ENCODE assay signal across 14 cellular contexts in the genomic region with DNA sequence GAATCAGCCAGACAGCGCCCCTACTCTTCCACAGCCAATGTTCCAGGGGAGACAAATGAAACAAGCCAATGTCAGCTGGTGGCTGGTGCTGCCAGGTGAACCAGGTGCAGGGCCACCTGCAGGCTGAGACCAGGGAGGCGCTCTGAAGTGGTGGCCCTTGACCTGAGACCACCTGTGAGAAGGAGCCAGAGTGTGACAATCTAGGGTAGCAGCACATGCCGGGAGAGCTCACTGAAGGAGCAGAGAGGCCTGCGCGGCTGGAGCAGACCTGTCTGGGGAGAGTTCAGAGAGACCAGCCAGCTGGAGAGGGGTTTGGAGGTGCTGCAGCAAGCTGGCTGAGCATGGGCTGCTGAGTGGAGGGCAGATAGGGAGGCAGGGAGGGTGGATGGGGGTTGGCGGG. TPM values are rescaled to one million over a fixed set of nuclear protein-coding genes. Genes with fewer than 3 reads are reported as not detected.
DNase-seq lines count a peak whose midpoint lies in the region; ATAC-seq, FAIRE-seq and TF ChIP-seq lines count a peak whose summit lies in the region.
"Had no signal": no experiment of that assay in that cellular context is flagged by ENCODE, and none has a peak within 500 bp of the region (broad histone marks: within the 10 kb centered on the region; RNA-seq: fewer than 3 reads in every experiment).

No MANE protein-coding gene starts in this region.

- H3K27ac ChIP-seq in endothelial cell of umbilical vein (ENCODE audit: insufficient read depth, low read depth, low read length) (peak overlapping the region; percentile 97), sigmoid colon (peak overlapping the region; percentile 48 to 74 (median 52)), Karpas-422 (ENCODE audit: low read length) (no peak overlapping the region)

- H3K4me1 ChIP-seq in endothelial cell of umbilical vein (ENCODE audit: control insufficient read depth, extremely low read depth, insufficient read depth, low read length) (peaks cover 78% of the 10 kb centered on the region), sigmoid colon (peaks cover 0 to 26% (median 11%) of the 10 kb centered on the region in 4 donors), Karpas-422 (ENCODE audit: low read length) (no peaks in the 10 kb centered on the region)

- 84 to 85% methylated on average over 6 of the region's 6 CpGs for WGBS in sigmoid colon, 2 donors

- DNase-seq in NCI-H1417 (lab: John Stamatoyannopoulos, UW) (peak in 2 of 3 experiments; percentile 22 to 59), NCI-H1417 treated with DMSO at 0.1 percent for 48 hours (lab: John Stamatoyannopoulos, UW) (no peak), NCI-H510A treated with DMSO at 0.1 percent for 48 hours (lab: John Stamatoyannopoulos, UW) (peak; percentile 74), endothelial cell of umbilical vein (ENCODE audit: low read depth, low spot score) (no peak), sigmoid colon (no peak), Karpas-422 (no peak), left colon (no peak)
- DNase-seq in activated effector memory CD4-positive, alpha-beta T cell treated with anti-CD3 and anti-CD28 coated beads, Interleukin-2, amount 50 U/mL, for 16 hours, result no peak
- DNase-seq: CD8-positive, alpha-beta memory T cell; islet precursor cell; naive thymus-derived CD8-positive, alpha-beta T cell; stimulated activated CD4-positive, alpha-beta T cell treated with anti-CD3 and anti-CD28 coated beads, Interleukin-12 subunit alpha, Interleukin-12 subunit beta, amount 100 ng/mL, for 4 hours had no signal

- H3K9me3 ChIP-seq in endothelial cell of umbilical vein (replicated peaks; ENCODE audit: control insufficient read depth, insufficient read depth, low read length) (no peaks in the 10 kb centered on the region), sigmoid colon (no peaks in the 10 kb centered on the region), Karpas-422 (ENCODE audit: low read length) (no peaks in the 10 kb centered on the region)

- H3K4me2 ChIP-seq in endothelial cell of umbilical vein (ENCODE audit: insufficient read depth, low read length), result no peak overlapping the region
- no peak overlapping the region for H3K4me2 ChIP-seq in Karpas-422 (ENCODE audit: low read depth, low read length, poor library complexity, severe bottlenecking)

- peak overlapping the region; percentile 26 for H3K9ac ChIP-seq in endothelial cell of umbilical vein (replicated peaks; ENCODE audit: extremely low read depth, insufficient read depth, low read length)
- H3K9ac ChIP-seq in Karpas-422 (ENCODE audit: low read length), result no peak overlapping the region

- FAIRE-seq in endothelial cell of umbilical vein (lab: Jason Lieb, UNC), result peak; percentile 71

- no peaks in the 10 kb centered on the region for H3K9me2 ChIP-seq in Karpas-422 (replicated peaks; ENCODE audit: insufficient read depth, low read length)

- H3K36me3 ChIP-seq in endothelial cell of umbilical vein (ENCODE audit: control insufficient read depth in 2 of 2, extremely low read depth in 1 of 2, insufficient read depth in 2 of 2, low read length in 2 of 2), result peaks cover 6 to 28% of the 10 kb centered on the region in 2 experiments
- peaks cover 29 to 41% (median 35%) of the 10 kb centered on the region in 4 donors for H3K36me3 ChIP-seq in sigmoid colon
- 0 out of 2 replicates have a peak, but pooled peaks cover 2% of the 10 kb centered on the region for H3K36me3 ChIP-seq in Karpas-422 (ENCODE audit: insufficient read depth, low read length)

- H2AFZ ChIP-seq in endothelial cell of umbilical vein (ENCODE audit: low read depth, low read length) (no peak overlapping the region), Karpas-422 (ENCODE audit: low read length) (no peak overlapping the region)

- H3K27me3 ChIP-seq in endothelial cell of umbilical vein (ENCODE audit: control insufficient read depth in 2 of 2, insufficient read depth in 2 of 2, low read length in 2 of 2), result no peaks in the 10 kb centered on the region
- H3K27me3 ChIP-seq in sigmoid colon, result no peaks in the 10 kb centered on the region
- H3K27me3 ChIP-seq in Karpas-422 (ENCODE audit: low read length), result no peaks in the 10 kb centered on the region

- CTCF ChIA-PET in endothelial cell of umbilical vein (lab: Charles Lee), result interaction anchor here (0.7 to 1.7 kb wide), 7 partner anchors 8 to 82 kb away, joined by 3 to 14 read pairs (median 5); no protein-coding TSS in a partner anchor

- dilution Hi-C loops in endothelial cell of umbilical vein (cut with MboI; ENCODE audit: extremely low pct_ligation_motif_present, low sequenced_read_pairs), result no loop called here

- no peaks in the 10 kb centered on the region for H3K9me1 ChIP-seq in endothelial cell of umbilical vein (replicated peaks; ENCODE audit: control insufficient read depth, extremely low read depth, insufficient read depth, low read length)

- no peak for ATAC-seq in left colon

- H3K4me3 ChIP-seq in endothelial cell of umbilical vein (replicated peaks in 1 of 3; ENCODE audit: insufficient read depth in 1 of 3, low read depth in 1 of 3, low read length in 3 of 3) (no peak overlapping the region), sigmoid colon (peak overlapping the region in 1 of 4 donors; percentile 47), Karpas-422 (ENCODE audit: low read length) (no peak overlapping the region)

- POLR2A ChIA-PET in endothelial cell of umbilical vein (lab: Charles Lee), result interaction anchor here (0.7 to 1.2 kb wide), 2 partner anchors 42 to 57 kb away, joined by 7 to 8 read pairs; a partner anchor contains a TSS

- TF ChIP-seq CTCF in endothelial cell of umbilical vein (IDR thresholded peaks at IDR 0.05; ENCODE audit: extremely low read depth in 1 of 2, insufficient read depth in 1 of 2, low read depth in 1 of 2, low read length in 2 of 2), result no peak
- no peak for TF ChIP-seq CTCF in sigmoid colon (IDR thresholded peaks at IDR 0.05)

- H3K79me2 ChIP-seq in endothelial cell of umbilical vein (ENCODE audit: control insufficient read depth, insufficient read depth, low read length) (peaks cover 42% of the 10 kb centered on the region), Karpas-422 (ENCODE audit: low read length) (no peaks in the 10 kb centered on the region)

- TF ChIP-seq EP300 in sigmoid colon (IDR thresholded peaks at IDR 0.05), result no peak

- intact Hi-C loops in endothelial cell of umbilical vein (cut with micrococcal nuclease), result no loop called here
- intact Hi-C loops in sigmoid colon (cut with DNase I), result no loop called here
- intact Hi-C loops in left colon (cut with DNase I, micrococcal nuclease), result no loop called here

- H4K20me1 ChIP-seq in endothelial cell of umbilical vein (replicated peaks; ENCODE audit: control insufficient read depth, extremely low read depth, insufficient read depth, low read length), result no peaks in the 10 kb centered on the region
- H4K20me1 ChIP-seq in Karpas-422 (ENCODE audit: insufficient read depth, low read depth, low read length), result no peaks in the 10 kb centered on the region

- TF ChIP-seq POLR2A in endothelial cell of umbilical vein (IDR thresholded peaks at IDR 0.05; ENCODE audit: low read depth, low read length) (no peak), sigmoid colon (IDR thresholded peaks at IDR 0.05) (no peak)

- BruUV-seq in endothelial cell of umbilical vein (replicated peaks; lab: Mats Ljungman, UMichigan), result no TSS peak

RNA-seq across cellular contexts. Expression of a gene that starts 0.7 kb away (rescaled TPM):
- total RNA-seq in endothelial cell of umbilical vein, result 340 and 369 TPM in 2 replicates
- 369 and 413 TPM in 2 replicates for polyA plus RNA-seq in endothelial cell of umbilical vein
- polyA plus RNA-seq in endothelial cell of umbilical vein (2011; cell fraction: cytosol; rRNA removed), result 195 and 214 TPM in 2 replicates
- polyA plus RNA-seq in endothelial cell of umbilical vein (2011; cell fraction: nucleus; rRNA removed), result 2,566 and 2,674 TPM in 2 replicates
- polyA plus RNA-seq in endothelial cell of umbilical vein (2012), result 262 and 312 TPM in 2 replicates
- polyA minus RNA-seq in endothelial cell of umbilical vein, result 291 and 381 TPM in 2 replicates
- not detected for polyA minus RNA-seq in endothelial cell of umbilical vein (2011; cell fraction: cytosol; rRNA and poly(A)+ RNA removed)
- 622 and 778 TPM in 2 replicates for polyA minus RNA-seq in endothelial cell of umbilical vein (2011; cell fraction: nucleus; rRNA and poly(A)+ RNA removed)
- 100 to 1,000 TPM in 3 of 4 donors, 10 to 100 TPM in 1; 92.0 to 138 (median 120) TPM for total RNA-seq in sigmoid colon
- polyA plus RNA-seq in sigmoid colon, result 10 to 100 TPM; 18.0 to 63.0 (median 58.5) TPM
- total RNA-seq in Karpas-422 (2014; rRNA removed; shearing (Covaris generic); ENCODE audit: low replicate concordance), result not detected in 2 replicates
- 100 to 1,000 TPM in 1 of 2 donors, 10 to 100 TPM in 1; 51.4 to 111 TPM for total RNA-seq in left colon
- total RNA-seq: HT1080, NCI-H460 had no signal
- polyA plus RNA-seq: naive thymus-derived CD8-positive, alpha-beta T cell had no signal

RNA-seq across cellular contexts. Expression of a gene that starts 39.0 kb away (rescaled TPM):
- total RNA-seq in endothelial cell of umbilical vein (153 and 156 TPM in 2 replicates), sigmoid colon (100 to 1,000 TPM in 1 of 4 donors, 10 to 100 TPM in 3; 53.5 to 113 (median 68.4) TPM), left colon (10 to 100 TPM; 57.3 to 58.1 TPM)
- polyA plus RNA-seq in endothelial cell of umbilical vein (178 and 196 TPM in 2 replicates), sigmoid colon (10 to 100 TPM; 14.3 to 47.4 (median 18.0) TPM)
- 62.7 and 82.4 TPM in 2 replicates for polyA plus RNA-seq in endothelial cell of umbilical vein (2011; cell fraction: cytosol; rRNA removed)
- 1,069 and 1,072 TPM in 2 replicates for polyA plus RNA-seq in endothelial cell of umbilical vein (2011; cell fraction: nucleus; rRNA removed)
- polyA plus RNA-seq in endothelial cell of umbilical vein (2012), result 71.1 and 91.6 TPM in 2 replicates
- polyA minus RNA-seq in endothelial cell of umbilical vein, result 199 and 229 TPM in 2 replicates
- 8.1 TPM for polyA minus RNA-seq in endothelial cell of umbilical vein (2011; cell fraction: cytosol; rRNA and poly(A)+ RNA removed)
- polyA minus RNA-seq in endothelial cell of umbilical vein (2011; cell fraction: nucleus; rRNA and poly(A)+ RNA removed), result 243 and 248 TPM in 2 replicates
- 44.2 and 70.1 TPM in 2 replicates for total RNA-seq in Karpas-422 (2014; rRNA removed; shearing (Covaris generic); ENCODE audit: low replicate concordance)

RNA-seq across cellular contexts. Expression of a gene that starts 39.2 kb away (rescaled TPM):
- total RNA-seq in endothelial cell of umbilical vein, result 298 and 327 TPM in 2 replicates
- 402 and 516 TPM in 2 replicates for polyA plus RNA-seq in endothelial cell of umbilical vein
- polyA plus RNA-seq in endothelial cell of umbilical vein (2011; cell fraction: cytosol; rRNA removed), result 255 and 292 TPM in 2 replicates
- polyA plus RNA-seq in endothelial cell of umbilical vein (2011; cell fraction: nucleus; rRNA removed), result 357 and 428 TPM in 2 replicates
- polyA plus RNA-seq in endothelial cell of umbilical vein (2012), result 145 and 210 TPM in 2 replicates
- polyA minus RNA-seq in endothelial cell of umbilical vein, result 347 and 373 TPM in 2 replicates
- polyA minus RNA-seq in endothelial cell of umbilical vein (2011; cell fraction: cytosol; rRNA and poly(A)+ RNA removed), result 52.0 TPM
- polyA minus RNA-seq in endothelial cell of umbilical vein (2011; cell fraction: nucleus; rRNA and poly(A)+ RNA removed), result 114 and 115 TPM in 2 replicates
- 10 to 100 TPM; 13.8 to 23.7 (median 17.3) TPM for total RNA-seq in sigmoid colon
- polyA plus RNA-seq in sigmoid colon, result 10 to 100 TPM in 2 of 3 donors, 1 to 10 TPM in 1; 9.0 to 32.8 (median 12.9) TPM
- 46.5 and 47.8 TPM in 2 replicates for total RNA-seq in Karpas-422 (2014; rRNA removed; shearing (Covaris generic); ENCODE audit: low replicate concordance)
- total RNA-seq in left colon, result 10 to 100 TPM; 14.1 to 15.6 TPM

RNA-seq across cellular contexts. Expression of a gene that starts 40.6 kb away (rescaled TPM):
- total RNA-seq in endothelial cell of umbilical vein, result not detected in 2 replicates
- polyA plus RNA-seq in endothelial cell of umbilical vein, result 0.12 TPM in 1 of 2 replicates, not detected in the other
- 0.18 TPM in 2 replicates for polyA plus RNA-seq in endothelial cell of umbilical vein (2011; cell fraction: cytosol; rRNA removed)
- polyA plus RNA-seq in endothelial cell of umbilical vein (2011; cell fraction: nucleus; rRNA removed), result not detected in 2 replicates
- polyA plus RNA-seq in endothelial cell of umbilical vein (2012), result not detected in 2 replicates
- polyA minus RNA-seq in endothelial cell of umbilical vein, result not detected in 2 replicates
- polyA minus RNA-seq in endothelial cell of umbilical vein (2011; cell fraction: cytosol; rRNA and poly(A)+ RNA removed), result 3.5 TPM
- not detected in 2 replicates for polyA minus RNA-seq in endothelial cell of umbilical vein (2011; cell fraction: nucleus; rRNA and poly(A)+ RNA removed)
- 1 to 10 TPM in 1 of 4 donors, under 1 TPM in 1, not detected in 2; 0.99 to 2.9 TPM for total RNA-seq in sigmoid colon
- polyA plus RNA-seq in sigmoid colon, result 10 to 100 TPM in 2 of 3 donors, 1 to 10 TPM in 1; 2.6 to 34.2 (median 23.6) TPM
- total RNA-seq in Karpas-422 (2014; rRNA removed; shearing (Covaris generic); ENCODE audit: low replicate concordance), result 0.65 TPM in 1 of 2 replicates, not detected in the other
- 1 to 10 TPM in 1 of 2 donors, under 1 TPM in 1; 0.64 to 4.6 TPM for total RNA-seq in left colon
- total RNA-seq: HT1080 had no signal
- polyA plus RNA-seq: CD8-positive, alpha-beta memory T cell had no signal

RNA-seq across cellular contexts. Expression of a gene that starts 42.0 kb away (rescaled TPM):
- total RNA-seq in endothelial cell of umbilical vein (22.6 and 34.6 TPM in 2 replicates), sigmoid colon (1 to 10 TPM in 3 of 4 donors, under 1 TPM in 1; 0.54 to 2.9 (median 1.9) TPM), left colon (10 to 100 TPM; 11.7 to 17.4 TPM)
- polyA plus RNA-seq in endothelial cell of umbilical vein (9.9 and 28.2 TPM in 2 replicates), sigmoid colon (10 to 100 TPM in 2 of 3 donors, 1 to 10 TPM in 1; 7.8 to 15.6 (median 11.8) TPM)
- polyA plus RNA-seq in endothelial cell of umbilical vein (2011; cell fraction: cytosol; rRNA removed), result 28.9 and 42.1 TPM in 2 replicates
- 2.6 and 33.3 TPM in 2 replicates for polyA plus RNA-seq in endothelial cell of umbilical vein (2011; cell fraction: nucleus; rRNA removed)
- 45.1 and 51.6 TPM in 2 replicates for polyA plus RNA-seq in endothelial cell of umbilical vein (2012)
- polyA minus RNA-seq in endothelial cell of umbilical vein, result 7.4 and 8.1 TPM in 2 replicates
- polyA minus RNA-seq in endothelial cell of umbilical vein (2011; cell fraction: cytosol; rRNA and poly(A)+ RNA removed), result 15.5 TPM
- 5.8 and 6.4 TPM in 2 replicates for polyA minus RNA-seq in endothelial cell of umbilical vein (2011; cell fraction: nucleus; rRNA and poly(A)+ RNA removed)
- 23.4 and 29.7 TPM in 2 replicates for total RNA-seq in Karpas-422 (2014; rRNA removed; shearing (Covaris generic); ENCODE audit: low replicate concordance)

Comparison
In these comparisons a context has a peak if more than half of its experiments do, and no peak if none do; other contexts are left out.
1. DNase-seq: peak in NCI-H1417 (2 of 3) and NCI-H510A treated with DMSO at 0.1 percent for 48 hours (single experiment); none in NCI-H1417 treated with DMSO at 0.1 percent for 48 hours (single experiment), endothelial cell of umbilical vein (single experiment), sigmoid colon (single experiment), activated effector memory CD4-positive, alpha-beta T cell treated with anti-CD3 and anti-CD28 coated beads, Interleukin-2, amount 50 U/mL, for 16 hours (single experiment), Karpas-422 (single experiment) and left colon (0 of 2).
2. RNA of a gene that starts 0.7 kb away (total RNA-seq): 340 to 369 TPM in endothelial cell of umbilical vein, 92.0 to 138 TPM in sigmoid colon and 51.4 to 111 TPM in left colon; not detected in Karpas-422; every median in the first group is over 10 times any median in the second.